ENCODE assay signal across 16 cellular contexts in the genomic region with DNA sequence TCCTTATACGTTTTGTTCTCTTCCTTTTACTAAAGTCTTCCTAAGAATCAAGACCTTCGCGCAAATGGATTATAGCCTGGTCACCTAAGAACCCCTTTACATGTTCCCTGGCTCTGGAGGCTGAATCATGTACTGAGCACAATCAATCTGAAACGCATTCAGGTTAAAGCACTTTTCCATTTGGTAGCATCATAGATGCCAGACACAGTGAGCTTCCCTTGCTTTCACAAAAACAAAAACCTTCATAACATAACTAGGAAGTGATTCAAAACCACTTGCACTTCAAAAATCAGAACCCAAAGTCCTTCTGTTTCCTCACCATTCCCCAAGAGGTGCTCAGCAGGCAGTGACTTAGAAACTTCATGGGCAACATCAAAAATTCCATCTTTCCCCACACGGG.
"Had no signal": no experiment of that assay in that cellular context is flagged by ENCODE, and none has a peak within 500 bp of the region (broad histone marks: within the 10 kb centered on the region; RNA-seq: fewer than 3 reads in every experiment).

No MANE protein-coding gene starts in this region.

- H3K4me3 Mint-ChIP-seq: activated naive CD4-positive, alpha-beta T cell treated with anti-CD3 and anti-CD28 coated beads for 36 hours had no signal

- H3K4me3 ChIP-seq: breast epithelium, esophagus muscularis mucosa, heart right ventricle, left ventricle myocardium inferior, vagina had no signal

- H3K4me1 ChIP-seq: breast epithelium, vagina had no signal

- H3K9ac ChIP-seq: parathyroid adenoma had no signal

- H3K27ac Mint-ChIP-seq: activated naive CD4-positive, alpha-beta T cell treated with anti-CD3 and anti-CD28 coated beads for 36 hours had no signal

- H3K9me3 Mint-ChIP-seq: activated naive CD4-positive, alpha-beta T cell treated with anti-CD3 and anti-CD28 coated beads for 36 hours had no signal

- H3K36me3 ChIP-seq: breast epithelium, left ventricle myocardium inferior, vagina had no signal

- H3K9me3 ChIP-seq: breast epithelium, esophagus muscularis mucosa, heart right ventricle, left ventricle myocardium inferior, vagina had no signal

- DNase-seq: activated naive CD4-positive, alpha-beta T cell treated with anti-CD3 and anti-CD28 coated beads for 36 hours; cerebellar nuclear complex; effector CD8-positive, alpha-beta T cell; heart right ventricle; kidney glomerular epithelial cell; left ventricle myocardium inferior; mammary epithelial cell; midbrain; stimulated activated CD4-positive, alpha-beta T cell treated with anti-CD3 and anti-CD28 coated beads, Interleukin-4, amount 100 ng/mL, for 4 hours; stimulated activated naive CD4-positive, alpha-beta T cell treated with Interleukin-2 at 50 U/mL for 16 hours; trophoblast cell had no signal

- ATAC-seq: sciatic nerve had no signal

- H3K27me3 ChIP-seq: breast epithelium, esophagus muscularis mucosa, heart right ventricle, vagina had no signal

- H3K79me2 ChIP-seq: parathyroid adenoma had no signal

- H3K27ac ChIP-seq: breast epithelium, esophagus muscularis mucosa, heart right ventricle, left ventricle myocardium inferior, vagina had no signal
